In genomic region chr11:1536065-1536843, GRCh38 we compare ENCODE assay signal across 31 cellular contexts. TPM values are rescaled to one million over a fixed set of nuclear protein-coding genes. Genes with fewer than 3 reads are reported as not detected.
DNase-seq lines count a peak whose midpoint lies in the region; ATAC-seq, FAIRE-seq and TF ChIP-seq lines count a peak whose summit lies in the region.
"Had no signal": no experiment of that assay in that cellular context is flagged by ENCODE, and none has a peak within 500 bp of the region (broad histone marks: within the 10 kb centered on the region; RNA-seq: fewer than 3 reads in every experiment).

No MANE protein-coding gene starts in this region.

- no peak overlapping the region for H3K4me3 Mint-ChIP-seq in MCF 10A (ENCODE audit: unreplicated experiment)
- H3K4me3 Mint-ChIP-seq in activated CD8-positive, alpha-beta T cell treated with anti-CD3 and anti-CD28 coated beads for 36 hours = no peak overlapping the region
- H3K4me3 Mint-ChIP-seq: activated T-cell treated with anti-CD3 and anti-CD28 coated beads, Interleukin-2, amount 50 U/mL, for 4 hours; CD14-positive monocyte had no signal

- H2AFZ ChIP-seq in mammary epithelial cell (ENCODE audit: low read depth, low read length) (no peak overlapping the region), endothelial cell of umbilical vein (ENCODE audit: low read depth, low read length) (no peak overlapping the region)
- H2AFZ ChIP-seq: GM23248 had no signal

- H3K27ac Mint-ChIP-seq in MCF 10A (ENCODE audit: low read depth, unreplicated experiment) = no peak overlapping the region
- H3K27ac Mint-ChIP-seq in activated CD8-positive, alpha-beta T cell treated with anti-CD3 and anti-CD28 coated beads for 36 hours = no peak overlapping the region

- H3K79me2 ChIP-seq in mammary epithelial cell (ENCODE audit: insufficient read depth, low read length) (peaks cover 49% of the 10 kb centered on the region), endothelial cell of umbilical vein (ENCODE audit: control insufficient read depth, insufficient read depth, low read length) (peaks cover 44% of the 10 kb centered on the region)

- H3K9me1 ChIP-seq in endothelial cell of umbilical vein (replicated peaks; ENCODE audit: control insufficient read depth, extremely low read depth, insufficient read depth, low read length) = no peaks in the 10 kb centered on the region

- intact Hi-C loops in MCF 10A (cut with micrococcal nuclease) = loop anchor here (10.0 kb wide), 1 partner anchor 231 kb away; the partner anchor contains the start of gene TOLLIP
- intact Hi-C loops in mammary epithelial cell (cut with micrococcal nuclease) = loop anchor here (5.0 to 10.0 kb wide), 2 partner anchors 36 to 299 kb away; partner anchors contain the start of genes DUSP8, SYT8 and TNNI2
- intact Hi-C loops in endothelial cell of umbilical vein (cut with micrococcal nuclease) = loop anchor here (5.0 kb wide), 1 partner anchor 36 kb away; the partner anchor contains the start of gene DUSP8
- intact Hi-C loops in right cardiac atrium (cut with DNase I) = no loop called here
- intact Hi-C loops in activated CD8-positive, alpha-beta T cell treated with anti-CD3 and anti-CD28 coated beads for 36 hours (cut with micrococcal nuclease) = no loop called here

- no peaks in the 10 kb centered on the region for H3K27me3 ChIP-seq in mammary epithelial cell (ENCODE audit: insufficient read depth, low read length)
- peaks cover 7 to 8% of the 10 kb centered on the region in 2 experiments for H3K27me3 ChIP-seq in endothelial cell of umbilical vein (ENCODE audit: control insufficient read depth in 2 of 2, insufficient read depth in 2 of 2, low read length in 2 of 2)
- H3K27me3 ChIP-seq in right cardiac atrium (ENCODE audit: control insufficient read depth, insufficient read depth) = no peaks in the 10 kb centered on the region
- H3K27me3 ChIP-seq: dorsolateral prefrontal cortex, testis had no signal

- WGBS in mammary epithelial cell (ENCODE audit: low coverage, missing lambda C conversion rate) = 88% methylated on average over 12 of the region's 16 CpGs
- WGBS in right cardiac atrium = 51% methylated on average over 16 of the region's 16 CpGs

- BruUV-seq in MCF 10A (replicated peaks; lab: Mats Ljungman, UMichigan) (TSS peak; percentile 34), mammary epithelial cell (replicated peaks; lab: Mats Ljungman, UMichigan) (no TSS peak), endothelial cell of umbilical vein (replicated peaks; lab: Mats Ljungman, UMichigan) (no TSS peak)

- CTCF ChIA-PET in MCF 10A (lab: Yijun Ruan, JAX) = interaction anchor here (0.9 to 1.3 kb wide), 2 partner anchors 10 to 103 kb away, joined by 3 to 4 read pairs; no protein-coding TSS in a partner anchor
- CTCF ChIA-PET in mammary epithelial cell (lab: Charles Lee; ENCODE audit: low non-redundant PET) = no interaction called here
- CTCF ChIA-PET in endothelial cell of umbilical vein (lab: Charles Lee) = interaction anchor here (1.0 to 2.1 kb wide), 4 partner anchors 11 to 59 kb away, joined by 4 to 9 read pairs (median 4); no protein-coding TSS in a partner anchor
- CTCF ChIA-PET in activated CD8-positive, alpha-beta T cell treated with anti-CD3 and anti-CD28 coated beads for 36 hours (lab: Charles Lee) = interaction anchor here (2.4 to 3.5 kb wide), 2 partner anchors 10 to 38 kb away, joined by 9 to 13 read pairs; no protein-coding TSS in a partner anchor

- FAIRE-seq in endothelial cell of umbilical vein (lab: Jason Lieb, UNC) = peak; percentile 33
- FAIRE-seq: urothelium cell line had no signal

- H4K20me1 ChIP-seq in mammary epithelial cell (ENCODE audit: insufficient read depth, low read length) (no peaks in the 10 kb centered on the region), endothelial cell of umbilical vein (replicated peaks; ENCODE audit: control insufficient read depth, extremely low read depth, insufficient read depth, low read length) (no peaks in the 10 kb centered on the region)

- no peaks in the 10 kb centered on the region for H3K9me3 Mint-ChIP-seq in MCF 10A (ENCODE audit: unreplicated experiment)
- H3K9me3 Mint-ChIP-seq in activated CD8-positive, alpha-beta T cell treated with anti-CD3 and anti-CD28 coated beads for 36 hours = no peaks in the 10 kb centered on the region
- H3K9me3 Mint-ChIP-seq: activated T-cell treated with anti-CD3 and anti-CD28 coated beads, Interleukin-2, amount 50 U/mL, for 4 hours had no signal

- no peak for TF ChIP-seq CTCF in MCF 10A (IDR thresholded peaks at IDR 0.05; ENCODE audit: unreplicated experiment)
- TF ChIP-seq CTCF in mammary epithelial cell (conservative IDR thresholded peaks at IDR 0.05 in 1 of 2, IDR thresholded peaks at IDR 0.05 in 1 of 2; ENCODE audit: extremely low read depth in 1 of 2, insufficient read depth in 1 of 2, low read depth in 1 of 2, low read length in 2 of 2) = no peak
- no peak for TF ChIP-seq CTCF in endothelial cell of umbilical vein (IDR thresholded peaks at IDR 0.05; ENCODE audit: extremely low read depth in 1 of 2, insufficient read depth in 1 of 2, low read depth in 1 of 2, low read length in 2 of 2)
- no peak for TF ChIP-seq CTCF in activated CD8-positive, alpha-beta T cell treated with anti-CD3 and anti-CD28 coated beads for 36 hours (IDR thresholded peaks at IDR 0.05)

- dilution Hi-C loops in mammary epithelial cell (cut with HindIII; ENCODE audit: low sequenced_read_pairs) = loop anchor here (5.0 kb wide), 1 partner anchor 96 kb away; no protein-coding TSS in a partner anchor
- dilution Hi-C loops in endothelial cell of umbilical vein (cut with MboI; ENCODE audit: extremely low pct_ligation_motif_present, low sequenced_read_pairs) = no loop called here

- H3K27me3 Mint-ChIP-seq in MCF 10A (ENCODE audit: insufficient read depth, unreplicated experiment) = no peaks in the 10 kb centered on the region
- peaks cover 2% of the 10 kb centered on the region for H3K27me3 Mint-ChIP-seq in activated CD8-positive, alpha-beta T cell treated with anti-CD3 and anti-CD28 coated beads for 36 hours

- H3K27ac ChIP-seq in mammary epithelial cell (ENCODE audit: insufficient read depth, low read depth, low read length) (no peak overlapping the region), endothelial cell of umbilical vein (ENCODE audit: insufficient read depth, low read depth, low read length) (no peak overlapping the region), right cardiac atrium (ENCODE audit: low read length) (peak overlapping the region; percentile 34)
- H3K27ac ChIP-seq: GM23248, HL-60, testis, VCaP had no signal

- H3K36me3 Mint-ChIP-seq in MCF 10A (ENCODE audit: insufficient read depth, unreplicated experiment) = peaks cover 12% of the 10 kb centered on the region
- no peaks in the 10 kb centered on the region for H3K36me3 Mint-ChIP-seq in activated CD8-positive, alpha-beta T cell treated with anti-CD3 and anti-CD28 coated beads for 36 hours (ENCODE audit: low read depth)

- H3K4me3 ChIP-seq in mammary epithelial cell (replicated peaks in 1 of 3; ENCODE audit: insufficient read depth in 1 of 3, low read depth in 2 of 3, low read length in 3 of 3) (no peak overlapping the region), endothelial cell of umbilical vein (replicated peaks in 1 of 3; ENCODE audit: insufficient read depth in 1 of 3, low read depth in 1 of 3, low read length in 3 of 3) (no peak overlapping the region), right cardiac atrium (ENCODE audit: low read length) (no peak overlapping the region)
- H3K4me3 ChIP-seq: dorsolateral prefrontal cortex, GM23248, testis had no signal

- POLR2A ChIA-PET in MCF 10A (lab: Yijun Ruan, JAX) (interaction anchor here (0.5 to 0.9 kb wide), 2 partner anchors 274 to 1237 kb away, joined by 3 to 4 read pairs; no protein-coding TSS in a partner anchor), endothelial cell of umbilical vein (lab: Charles Lee) (no interaction called here)
- POLR2A ChIA-PET in activated CD8-positive, alpha-beta T cell treated with anti-CD3 and anti-CD28 coated beads for 36 hours (lab: Charles Lee) = interaction anchor here (0.6 kb wide), 1 partner anchor 42 kb away, joined by 3 read pairs; no protein-coding TSS in a partner anchor

- no peak for ATAC-seq in right cardiac atrium
- no peak for ATAC-seq in activated CD8-positive, alpha-beta T cell treated with anti-CD3 and anti-CD28 coated beads for 36 hours
- no peak for ATAC-seq in GM18861 (IDR thresholded peaks at IDR 0.05; ENCODE audit: unreplicated experiment)
- no peak for ATAC-seq in HG03280 (IDR thresholded peaks at IDR 0.05; ENCODE audit: unreplicated experiment)
- no peak for ATAC-seq in GM21723 (IDR thresholded peaks at IDR 0.05; ENCODE audit: unreplicated experiment)
- ATAC-seq: activated T-cell treated with anti-CD3 and anti-CD28 coated beads, Interleukin-2, amount 50 U/mL, for 4 hours had no signal

- H3K9ac ChIP-seq in mammary epithelial cell (ENCODE audit: insufficient read depth, low read length) (no peak overlapping the region), endothelial cell of umbilical vein (replicated peaks; ENCODE audit: extremely low read depth, insufficient read depth, low read length) (no peak overlapping the region)
- H3K9ac ChIP-seq: GM23248 had no signal

- TF ChIP-seq POLR2A in endothelial cell of umbilical vein (IDR thresholded peaks at IDR 0.05; ENCODE audit: low read depth, low read length) = no peak

- in situ Hi-C loops in mammary epithelial cell (cut with MboI; ENCODE audit: low sequenced_read_pairs in 2 of 2) = no loop called here

- no peaks in the 10 kb centered on the region for H3K9me3 ChIP-seq in mammary epithelial cell (replicated peaks; ENCODE audit: insufficient read depth, low read length)
- H3K9me3 ChIP-seq in endothelial cell of umbilical vein (replicated peaks; ENCODE audit: control insufficient read depth, insufficient read depth, low read length) = no peaks in the 10 kb centered on the region
- no peaks in the 10 kb centered on the region for H3K9me3 ChIP-seq in right cardiac atrium (ENCODE audit: control insufficient read depth, low read length)
- H3K9me3 ChIP-seq: testis had no signal

- DNase-seq in MCF 10A (ENCODE audit: unreplicated experiment) = no peak
- DNase-seq in mammary epithelial cell = no peak
- no peak for DNase-seq in endothelial cell of umbilical vein (ENCODE audit: low read depth, low spot score)
- DNase-seq in right cardiac atrium = peak; percentile 8 to 59 (median 58)
- no peak for DNase-seq in activated CD8-positive, alpha-beta T cell treated with anti-CD3 and anti-CD28 coated beads for 36 hours
- DNase-seq: 8988T; activated CD4-positive, alpha-beta T cell treated with anti-CD3 and anti-CD28 coated beads for 48 hours; activated naive CD4-positive, alpha-beta T cell; activated T-cell treated with anti-CD3 and anti-CD28 coated beads, Interleukin-2, amount 50 U/mL, for 4 hours; anterior cingulate cortex; caudate nucleus; dorsolateral prefrontal cortex; GM23248; Karpas-422; kidney glomerular epithelial cell; mesenchymal stem cell; MV-4-11; NCI-H146; NCI-H446 treated with DMSO at 0.1 percent for 48 hours; stimulated activated CD4-positive, alpha-beta T cell treated with anti-CD3 and anti-CD28 coated beads, Interleukin-15, amount 100 ng/mL, for 24 hours; stimulated activated naive CD4-positive, alpha-beta T cell treated with Interleukin-2 at 50 U/mL for 16 hours; testis had no signal

- peaks cover 35% of the 10 kb centered on the region for H3K4me1 Mint-ChIP-seq in MCF 10A (ENCODE audit: insufficient read depth, unreplicated experiment)
- H3K4me1 Mint-ChIP-seq in activated CD8-positive, alpha-beta T cell treated with anti-CD3 and anti-CD28 coated beads for 36 hours (ENCODE audit: low read depth) = peaks cover 22% of the 10 kb centered on the region

- H3K36me3 ChIP-seq in mammary epithelial cell (ENCODE audit: insufficient read depth, low read length) (peaks cover 3% of the 10 kb centered on the region), endothelial cell of umbilical vein (ENCODE audit: control insufficient read depth in 2 of 2, extremely low read depth in 1 of 2, insufficient read depth in 2 of 2, low read length in 2 of 2) (peaks cover 0 to 2% of the 10 kb centered on the region in 2 experiments)

- H3K4me2 ChIP-seq in mammary epithelial cell (ENCODE audit: insufficient read depth, low read depth, low read length) (no peak overlapping the region), endothelial cell of umbilical vein (ENCODE audit: insufficient read depth, low read length) (no peak overlapping the region)

- H3K4me1 ChIP-seq in mammary epithelial cell (ENCODE audit: insufficient read depth, low read length) (peaks cover 46% of the 10 kb centered on the region), endothelial cell of umbilical vein (ENCODE audit: control insufficient read depth, extremely low read depth, insufficient read depth, low read length) (peaks cover 7% of the 10 kb centered on the region), right cardiac atrium (ENCODE audit: control insufficient read depth, insufficient read depth, low read length) (peaks cover 34% of the 10 kb centered on the region)

RNA-seq across cellular contexts. Expression of gene DUSP8, which starts 35.8 kb away (rescaled TPM):
- 10.4 and 17.6 TPM in 2 replicates for total RNA-seq in MCF 10A (2022)
- 1 to 10 TPM; 1.2 to 1.4 TPM for total RNA-seq in mammary epithelial cell
- 0.33 TPM for polyA plus RNA-seq in mammary epithelial cell
- not detected for polyA minus RNA-seq in mammary epithelial cell
- 5.9 and 8.7 TPM in 2 replicates for total RNA-seq in endothelial cell of umbilical vein
- 4.6 and 6.0 TPM in 2 replicates for polyA plus RNA-seq in endothelial cell of umbilical vein
- 5.1 and 6.6 TPM in 2 replicates for polyA plus RNA-seq in endothelial cell of umbilical vein (2011; cell fraction: cytosol; rRNA removed)
- polyA plus RNA-seq in endothelial cell of umbilical vein (2011; cell fraction: nucleus; rRNA removed) = 13.2 and 16.4 TPM in 2 replicates
- 4.3 and 11.1 TPM in 2 replicates for polyA plus RNA-seq in endothelial cell of umbilical vein (2012)
- 2.1 and 6.7 TPM in 2 replicates for polyA minus RNA-seq in endothelial cell of umbilical vein
- polyA minus RNA-seq in endothelial cell of umbilical vein (2011; cell fraction: cytosol; rRNA and poly(A)+ RNA removed) = 6.1 TPM
- 2.9 and 3.4 TPM in 2 replicates for polyA minus RNA-seq in endothelial cell of umbilical vein (2011; cell fraction: nucleus; rRNA and poly(A)+ RNA removed)
- 10 to 100 TPM; 10.1 to 15.6 (median 12.3) TPM for total RNA-seq in right cardiac atrium
- polyA plus RNA-seq in right cardiac atrium = 13.3 TPM
- 1 to 10 TPM; 1.4 to 2.0 TPM for total RNA-seq in activated CD8-positive, alpha-beta T cell treated with anti-CD3 and anti-CD28 coated beads for 36 hours
- polyA plus RNA-seq: CD14-positive monocyte, GM23248 had no signal

RNA-seq across cellular contexts. Expression of gene KRTAP5-1, which starts 48.8 kb away (rescaled TPM):
- total RNA-seq in MCF 10A (2022) (not detected in 2 replicates), mammary epithelial cell (not detected), endothelial cell of umbilical vein (not detected in 2 replicates), right cardiac atrium (not detected)
- polyA plus RNA-seq in mammary epithelial cell (not detected), endothelial cell of umbilical vein (not detected in 2 replicates), right cardiac atrium (not detected)
- polyA minus RNA-seq in mammary epithelial cell (not detected), endothelial cell of umbilical vein (not detected in 2 replicates)
- not detected in 2 replicates for polyA plus RNA-seq in endothelial cell of umbilical vein (2011; cell fraction: cytosol; rRNA removed)
- not detected in 2 replicates for polyA plus RNA-seq in endothelial cell of umbilical vein (2011; cell fraction: nucleus; rRNA removed)
- not detected in 2 replicates for polyA plus RNA-seq in endothelial cell of umbilical vein (2012)
- polyA minus RNA-seq in endothelial cell of umbilical vein (2011; cell fraction: cytosol; rRNA and poly(A)+ RNA removed) = not detected
- not detected in 2 replicates for polyA minus RNA-seq in endothelial cell of umbilical vein (2011; cell fraction: nucleus; rRNA and poly(A)+ RNA removed)
- not detected for total RNA-seq in activated CD8-positive, alpha-beta T cell treated with anti-CD3 and anti-CD28 coated beads for 36 hours
- total RNA-seq: activated T-cell treated with anti-CD3 and anti-CD28 coated beads, Interleukin-2, amount 50 U/mL, for 4 hours; dorsolateral prefrontal cortex; GM23248; posterior vena cava; T-helper 2 cell treated with Interferon-gamma antibody and Interleukin-4, amounts not matched to agents 100 ng/mL and 5 ng/mL, for 36 hours; testis had no signal
- polyA plus RNA-seq: CD14-positive monocyte, GM23248 had no signal

RNA-seq across cellular contexts. Expression of gene MOB2, which starts 49.7 kb away (rescaled TPM):
- total RNA-seq in MCF 10A (2022) (20.1 and 20.2 TPM in 2 replicates), mammary epithelial cell (10 to 100 TPM; 26.5 to 30.0 TPM), endothelial cell of umbilical vein (38.2 and 39.0 TPM in 2 replicates), right cardiac atrium (10 to 100 TPM; 35.0 to 45.0 (median 42.0) TPM)
- polyA plus RNA-seq in mammary epithelial cell (30.9 TPM), endothelial cell of umbilical vein (50.6 and 54.9 TPM in 2 replicates), right cardiac atrium (40.0 TPM)
- polyA minus RNA-seq in mammary epithelial cell (32.8 TPM), endothelial cell of umbilical vein (39.7 and 40.3 TPM in 2 replicates)
- 42.4 and 57.3 TPM in 2 replicates for polyA plus RNA-seq in endothelial cell of umbilical vein (2011; cell fraction: cytosol; rRNA removed)
- polyA plus RNA-seq in endothelial cell of umbilical vein (2011; cell fraction: nucleus; rRNA removed) = 64.3 and 74.2 TPM in 2 replicates
- polyA plus RNA-seq in endothelial cell of umbilical vein (2012) = 40.8 and 46.2 TPM in 2 replicates
- 14.3 TPM for polyA minus RNA-seq in endothelial cell of umbilical vein (2011; cell fraction: cytosol; rRNA and poly(A)+ RNA removed)
- 13.1 and 24.0 TPM in 2 replicates for polyA minus RNA-seq in endothelial cell of umbilical vein (2011; cell fraction: nucleus; rRNA and poly(A)+ RNA removed)
- total RNA-seq in activated CD8-positive, alpha-beta T cell treated with anti-CD3 and anti-CD28 coated beads for 36 hours = 10 to 100 TPM; 13.2 to 14.0 TPM

Comparison
In these comparisons a context has a peak if more than half of its experiments do, and no peak if none do; other contexts are left out.
1. DNase-seq: peak in right cardiac atrium (3 of 3); none in MCF 10A (single experiment), mammary epithelial cell (single experiment), endothelial cell of umbilical vein (single experiment) and activated CD8-positive, alpha-beta T cell treated with anti-CD3 and anti-CD28 coated beads for 36 hours (single experiment).
2. intact Hi-C loops: an anchor here in MCF 10A (10.0 kb wide), mammary epithelial cell (5.0 to 10.0 kb wide) and endothelial cell of umbilical vein (5.0 kb wide); none called in right cardiac atrium and activated CD8-positive, alpha-beta T cell treated with anti-CD3 and anti-CD28 coated beads for 36 hours.